Comparison of ENCODE assay signal across 10 cellular contexts in genomic region chrX:40552768-40553167, GRCh38. TPM values are rescaled to one million over a fixed set of nuclear protein-coding genes. Genes with fewer than 3 reads are reported as not detected.
DNase-seq lines count a peak whose midpoint lies in the region; ATAC-seq, FAIRE-seq and TF ChIP-seq lines count a peak whose summit lies in the region.
"Had no signal": no experiment of that assay in that cellular context is flagged by ENCODE, and none has a peak within 500 bp of the region (broad histone marks: within the 10 kb centered on the region; RNA-seq: fewer than 3 reads in every experiment).

No MANE protein-coding gene starts in this region.

- peak; percentile 55 to 61; a peak in 4 of 5 replicates for TF ChIP-seq RAD21 in A549 (conservative IDR thresholded peaks at IDR 0.05 in 1 of 2, IDR thresholded peaks at IDR 0.05 in 1 of 2)

- H4K20me1 ChIP-seq in OCI-LY7 (ENCODE audit: insufficient read depth, low read length): no peaks in the 10 kb centered on the region

- no peak overlapping the region for H2AFZ ChIP-seq in OCI-LY7 (ENCODE audit: low read length)

- DNase-seq in A549 (ENCODE audit: low read depth in 1 of 2, low spot score in 1 of 2) (peak; percentile 15 to 24), OCI-LY7 (ENCODE audit: low spot score) (peak; percentile 14), fibroblast of pulmonary artery (ENCODE audit: low read depth) (peak; percentile 6), T-helper 9 cell (no peak), KG1 (lab: John Stamatoyannopoulos, UW) (no peak)
- no peak for DNase-seq in activated CD4-positive, alpha-beta T cell treated with anti-CD3 and anti-CD28 coated beads for 48 hours
- no peak for DNase-seq in activated CD4-positive, alpha-beta T cell treated with anti-CD3 and anti-CD28 coated beads, Interleukin-2, amount 50 U/mL, for 4 hours
- DNase-seq: central memory CD4-positive, alpha-beta T cell; SHP77 treated with DMSO at 0.1 percent for 48 hours had no signal

- no peak for TF ChIP-seq POLR2A in A549 (IDR thresholded peaks at IDR 0.05; ENCODE audit: low read length)

- H3K9me2 ChIP-seq in OCI-LY7 (ENCODE audit: insufficient read depth, low read length): no peaks in the 10 kb centered on the region

- H3K9me3 ChIP-seq in A549: no peaks in the 10 kb centered on the region
- H3K9me3 ChIP-seq in OCI-LY7 (ENCODE audit: low read length): no peaks in the 10 kb centered on the region

- no peaks in the 10 kb centered on the region for H3K36me3 ChIP-seq in OCI-LY7 (ENCODE audit: insufficient read depth, low read length)

- peak; percentile 66 to 71; a peak in 5 of 6 replicates for ATAC-seq in A549

- WGBS in A549 (ENCODE audit: missing lambda C conversion rate): 57% methylated on average over 5 of the region's 5 CpGs

- TF ChIP-seq EP300 in A549 (IDR thresholded peaks at IDR 0.05): no peak

- no peak overlapping the region for H3K27ac ChIP-seq in A549
- H3K27ac ChIP-seq in OCI-LY7 (ENCODE audit: low read depth, low read length, poor library complexity, severe bottlenecking): no peak overlapping the region

- no peak for FAIRE-seq in A549 (lab: Jason Lieb, UNC)

- H3K4me3 ChIP-seq in A549: no peak overlapping the region
- no peak overlapping the region for H3K4me3 ChIP-seq in OCI-LY7 (ENCODE audit: low read depth, low read length, poor library complexity, severe bottlenecking)
- H3K4me3 ChIP-seq in fibroblast of pulmonary artery (replicated peaks; ENCODE audit: low read depth, low read length): no peak overlapping the region

- H3K79me2 ChIP-seq in OCI-LY7 (ENCODE audit: insufficient read depth, low read depth, low read length): no peaks in the 10 kb centered on the region

- H3K4me2 ChIP-seq in A549: no peak overlapping the region
- no peak overlapping the region for H3K4me2 ChIP-seq in OCI-LY7 (ENCODE audit: low read length)

- intact Hi-C loops in OCI-LY7 (cut with micrococcal nuclease; ENCODE audit: unreplicated experiment): no loop called here

- CTCF ChIA-PET in A549 (lab: Yijun Ruan, JAX): interaction anchor here (2.0 kb wide), 1 partner anchor 8 kb away, joined by 7 read pairs; no protein-coding TSS in a partner anchor
- CTCF ChIA-PET in OCI-LY7 (lab: Charles Lee; ENCODE audit: unreplicated experiment): no interaction called here

- POLR2A ChIA-PET in A549 (lab: Yijun Ruan, JAX) (no interaction called here), OCI-LY7 (lab: Charles Lee) (no interaction called here)

- BruUV-seq in OCI-LY7 (replicated peaks; lab: Mats Ljungman, UMichigan): no TSS peak

- TF ChIP-seq CTCF in A549 (IDR thresholded peaks at IDR 0.05): peak; percentile 34; the same call in 2 of the 3 replicates
- TF ChIP-seq CTCF in GM12874 (IDR thresholded peaks at IDR 0.05; ENCODE audit: insufficient read depth, low read depth, low read length): peak; percentile 10; the same call in 1 of the 2 replicates
- TF ChIP-seq CTCF in OCI-LY7 (conservative IDR thresholded peaks at IDR 0.05; ENCODE audit: low read length): peak; percentile 41; the same call in 1 of the 2 replicates
- peak; percentile 7 for TF ChIP-seq CTCF in fibroblast of pulmonary artery (IDR thresholded peaks at IDR 0.05; ENCODE audit: low read length, missing control alignments)

- H3K4me1 ChIP-seq in A549: no peaks in the 10 kb centered on the region
- H3K4me1 ChIP-seq in OCI-LY7 (ENCODE audit: insufficient read depth, low read length, poor library complexity, severe bottlenecking): no peaks in the 10 kb centered on the region

TF ChIP-seq in A549, 52 proteins besides CTCF, POLR2A, EP300 and RAD21:
- no peak for TF ChIP-seq KDM1A (IDR thresholded peaks at IDR 0.05; ENCODE audit: low read depth)
- TF ChIP-seq ESRRA (IDR thresholded peaks at IDR 0.05; ENCODE audit: borderline replicate concordance, low read length): no peak
- no peak for TF ChIP-seq MAX (IDR thresholded peaks at IDR 0.05)
- no peak for TF ChIP-seq USF2 (IDR thresholded peaks at IDR 0.05)
- 0 out of 3 replicates have a peak, but pooled peaks have one; percentile 36 for TF ChIP-seq SMC3 (IDR thresholded peaks at IDR 0.05)
- no peak for TF ChIP-seq E2F6 (IDR thresholded peaks at IDR 0.05; ENCODE audit: borderline replicate concordance, low read depth)

RNA-seq across cellular contexts. Expression of gene ATP6AP2, which starts 28.0 kb away (rescaled TPM):
- polyA plus RNA-seq in A549 (2011; rRNA removed) (202 and 306 TPM in 2 replicates), A549 (2017; fragmentation: RNase III; extraction: RNeasy Plus Mini Kit Qiagen cat#74134 plus additional on column Dnase treatment) (118 to 141 TPM (median 133 TPM) in 3 replicates)
- polyA plus RNA-seq in A549 (2012; cell fraction: cytosol; rRNA removed): 43.0 and 57.1 TPM in 2 replicates
- polyA plus RNA-seq in A549 (2012; cell fraction: nucleus; rRNA removed): 46.9 and 59.4 TPM in 2 replicates
- 86.5 and 94.1 TPM in 2 replicates for polyA minus RNA-seq in A549 (2011; rRNA and poly(A)+ RNA removed)
- total RNA-seq in OCI-LY7 (2014; rRNA removed; shearing (Covaris generic)): 20.6 and 28.2 TPM in 2 replicates
- 34.9 and 40.4 TPM in 2 replicates for total RNA-seq in OCI-LY7 (2022)

Comparison
In these comparisons a context has a peak if more than half of its experiments do, and no peak if none do; other contexts are left out.
1. DNase-seq: peak in A549 (2 of 2), OCI-LY7 (single experiment) and fibroblast of pulmonary artery (single experiment); none in T-helper 9 cell (single experiment), KG1 (single experiment), activated CD4-positive, alpha-beta T cell treated with anti-CD3 and anti-CD28 coated beads for 48 hours (single experiment) and activated CD4-positive, alpha-beta T cell treated with anti-CD3 and anti-CD28 coated beads, Interleukin-2, amount 50 U/mL, for 4 hours (0 of 2).
2. Peak in every context shown above with its lines, with median percentiles within 50 percentile points of each other: CTCF ChIP-seq.